8 cellular contexts compared by ENCODE assay signal in the genomic region with DNA sequence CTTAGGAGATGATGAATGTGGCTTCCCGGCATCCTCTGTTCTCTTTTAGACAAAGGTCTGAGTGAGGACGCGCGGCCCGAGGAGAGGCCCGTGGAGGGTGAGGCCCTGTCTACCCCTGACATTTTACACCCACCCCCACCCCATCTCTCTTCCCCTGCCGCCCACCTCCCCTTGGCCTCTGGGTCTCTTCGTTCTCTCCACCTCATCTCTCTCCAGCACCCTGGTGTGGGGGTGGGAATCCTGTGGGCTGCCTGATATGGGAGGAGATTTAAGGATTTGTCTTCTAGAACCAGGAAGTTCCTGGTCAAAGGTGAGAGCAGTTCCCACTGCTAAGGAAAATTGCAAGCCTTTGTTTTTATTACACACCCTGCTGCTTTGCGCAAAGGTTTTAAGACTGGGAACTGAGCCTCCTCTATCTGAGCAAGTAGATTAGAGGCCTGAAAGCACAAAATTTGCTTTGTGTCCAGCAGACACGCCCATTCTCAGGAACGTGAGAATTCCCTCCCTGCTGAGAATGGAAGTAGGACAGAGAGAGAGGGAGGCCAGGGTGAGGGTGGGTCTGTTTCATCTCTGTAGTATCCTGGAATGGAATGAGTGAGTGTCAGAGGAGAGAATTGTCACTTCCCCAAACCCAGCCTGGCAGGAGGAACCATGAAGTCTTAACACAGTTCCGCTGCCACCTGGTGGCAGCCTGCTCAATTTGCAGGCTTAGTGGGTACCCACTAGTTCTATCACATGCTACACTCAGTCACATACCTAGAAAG.
DNase-seq lines count a peak whose midpoint lies in the region; ATAC-seq and TF ChIP-seq lines count a peak whose summit lies in the region.

No MANE protein-coding gene starts in this region.

- ATAC-seq in Panc1 (peak; percentile 87), HG03432 (IDR thresholded peaks at IDR 0.05; ENCODE audit: unreplicated experiment) (no peak), GM21390 (IDR thresholded peaks at IDR 0.05; ENCODE audit: unreplicated experiment) (no peak)
- no peak for ATAC-seq in effector memory CD8-positive, alpha-beta T cell (replicated peaks)

- POLR2A ChIA-PET in HEK293 (lab: Yijun Ruan, JAX) (no interaction called here), Panc1 (lab: Charles Lee) (no interaction called here)

- H3K36me3 ChIP-seq in HEK293 (ENCODE audit: control insufficient read depth in 2 of 2, insufficient read depth in 1 of 2, low read length in 2 of 2) (peaks cover 16 to 35% of the 10 kb centered on the region in 2 experiments; a peak in 2 of 3 replicates), Panc1 (ENCODE audit: control insufficient read depth, insufficient read depth, low read length) (no peaks in the 10 kb centered on the region), neural cell (ENCODE audit: insufficient read depth, low read length) (no peaks in the 10 kb centered on the region)

- H3K4me1 Mint-ChIP-seq in effector memory CD8-positive, alpha-beta T cell (ENCODE audit: low read depth in 2 of 2): no peaks in the 10 kb centered on the region

- in situ Hi-C loops in Panc1 (cut with HindIII; ENCODE audit: low pct_unique_long_range_greater_than_20kb, low sequenced_read_pairs): no loop called here

- no peak for TF ChIP-seq RAD21 in neural cell (conservative IDR thresholded peaks at IDR 0.05)

- H3K27me3 Mint-ChIP-seq in effector memory CD8-positive, alpha-beta T cell: no peaks in the 10 kb centered on the region

- DNase-seq in COLO668 (lab: John Stamatoyannopoulos, UW; ENCODE audit: unreplicated experiment) (peak; percentile 72), Panc1 (ENCODE audit: low read depth, low spot score) (peak; percentile 17), dermis microvascular lymphatic vessel endothelial cell (ENCODE audit: low read depth in 2 of 2) (peak; percentile 15 to 53)
- DNase-seq in effector memory CD8-positive, alpha-beta T cell: no peak

- H2AFZ ChIP-seq in neural cell (ENCODE audit: low read depth, low read length): no peak overlapping the region

- H3K27ac Mint-ChIP-seq in effector memory CD8-positive, alpha-beta T cell: no peak overlapping the region

- H3K36me3 Mint-ChIP-seq in effector memory CD8-positive, alpha-beta T cell (ENCODE audit: insufficient read depth): peaks cover 6% of the 10 kb centered on the region

- H3F3A ChIP-seq in neural cell (ENCODE audit: insufficient read depth, low read length, poor library complexity, severe bottlenecking): no peaks in the 10 kb centered on the region

- no peak for TF ChIP-seq EP300 in neural cell (conservative IDR thresholded peaks at IDR 0.05; ENCODE audit: poor library complexity, severe bottlenecking)

- no TSS peak for BruUV-seq in Panc1 (replicated peaks; lab: Mats Ljungman, UMichigan)

- no peaks in the 10 kb centered on the region for H3K9me2 ChIP-seq in neural cell (ENCODE audit: insufficient read depth, low read length)

- H3K4me3 Mint-ChIP-seq in effector memory CD8-positive, alpha-beta T cell: no peak overlapping the region

- H3K9me3 ChIP-seq in HEK293 (ENCODE audit: control insufficient read depth, insufficient read depth, low read depth, low read length) (no peaks in the 10 kb centered on the region), Panc1 (ENCODE audit: control insufficient read depth, insufficient read depth, low read depth, low read length) (no peaks in the 10 kb centered on the region), neural cell (ENCODE audit: low read length) (no peaks in the 10 kb centered on the region)

- H3K4me2 ChIP-seq in neural cell (ENCODE audit: low read length): no peak overlapping the region

- no peaks in the 10 kb centered on the region for H4K20me1 ChIP-seq in neural cell (ENCODE audit: insufficient read depth)

- H3K4me3 ChIP-seq in HEK293 (ENCODE audit: low read depth, low read length) (no peak overlapping the region), Panc1 (ENCODE audit: low read depth in 2 of 2, low read length in 2 of 2) (no peak overlapping the region), neural cell (ENCODE audit: low read length) (no peak overlapping the region)

- no peak overlapping the region for H3K9ac ChIP-seq in neural cell (ENCODE audit: low read length)

- no peaks in the 10 kb centered on the region for H3K9me3 Mint-ChIP-seq in effector memory CD8-positive, alpha-beta T cell

- no peaks in the 10 kb centered on the region for H3K4me1 ChIP-seq in HEK293 (ENCODE audit: control insufficient read depth, insufficient read depth, low read length)
- H3K4me1 ChIP-seq in Panc1 (ENCODE audit: control insufficient read depth, insufficient read depth, low read length): no peaks in the 10 kb centered on the region

- no peaks in the 10 kb centered on the region for H3K79me2 ChIP-seq in neural cell (replicated peaks; ENCODE audit: insufficient read depth, low read length)

- H3K27me3 ChIP-seq in Panc1 (ENCODE audit: control insufficient read depth, insufficient read depth, low read length): no peaks in the 10 kb centered on the region
- H3K27me3 ChIP-seq in neural cell (ENCODE audit: insufficient read depth, low read depth, low read length): no peaks in the 10 kb centered on the region

- TF ChIP-seq CTCF in HEK293 (tag by site-specific recombination; IDR thresholded peaks at IDR 0.05): no peak
- TF ChIP-seq CTCF in Panc1 (IDR thresholded peaks at IDR 0.05): peak; percentile 83; the same call in 1 of the 2 replicates
- TF ChIP-seq CTCF in neural cell (IDR thresholded peaks at IDR 0.05; ENCODE audit: poor library complexity, severe bottlenecking): peak; percentile 51

- CTCF ChIA-PET in HEK293 (lab: Yijun Ruan, JAX): interaction anchor here (0.6 to 1.3 kb wide), 3 partner anchors 86 to 127 kb away, joined by 3 read pairs; no protein-coding TSS in a partner anchor
- CTCF ChIA-PET in Panc1 (lab: Charles Lee): no interaction called here

- intact Hi-C loops in Panc1 (cut with micrococcal nuclease; ENCODE audit: unreplicated experiment): loop anchor here (2.0 kb wide), 1 partner anchor 128 kb away; no protein-coding TSS in a partner anchor

- H3K27ac ChIP-seq in HEK293 (ENCODE audit: extremely low read depth, low read depth, low read length): no peak overlapping the region
- H3K27ac ChIP-seq in Panc1 (ENCODE audit: low read length): no peak overlapping the region
- no peak overlapping the region for H3K27ac ChIP-seq in neural cell (ENCODE audit: low read length)

TF ChIP-seq in HEK293, 187 proteins besides CTCF, POLR2A, EP300 and RAD21:
- TF ChIP-seq EGR2 (tag by site-specific recombination; IDR thresholded peaks at IDR 0.05; ENCODE audit: low read depth) (peak; percentile 50; the same call in 1 of the 2 replicates), ZNF664 (tag by site-specific recombination; IDR thresholded peaks at IDR 0.05) (no peak), ZFHX2 (tag by site-specific recombination; conservative IDR thresholded peaks at IDR 0.05) (0 out of 2 replicates have a peak, but pooled peaks have one; percentile 23)

TF ChIP-seq in neural cell, 6 proteins besides CTCF, POLR2A, EP300 and RAD21:
- TF ChIP-seq SMC3 (conservative IDR thresholded peaks at IDR 0.05; ENCODE audit: poor library complexity) (peak; percentile 41), MXI1 (conservative IDR thresholded peaks at IDR 0.05; ENCODE audit: poor library complexity, severe bottlenecking) (no peak)
- TF ChIP-seq, protein P1, sequence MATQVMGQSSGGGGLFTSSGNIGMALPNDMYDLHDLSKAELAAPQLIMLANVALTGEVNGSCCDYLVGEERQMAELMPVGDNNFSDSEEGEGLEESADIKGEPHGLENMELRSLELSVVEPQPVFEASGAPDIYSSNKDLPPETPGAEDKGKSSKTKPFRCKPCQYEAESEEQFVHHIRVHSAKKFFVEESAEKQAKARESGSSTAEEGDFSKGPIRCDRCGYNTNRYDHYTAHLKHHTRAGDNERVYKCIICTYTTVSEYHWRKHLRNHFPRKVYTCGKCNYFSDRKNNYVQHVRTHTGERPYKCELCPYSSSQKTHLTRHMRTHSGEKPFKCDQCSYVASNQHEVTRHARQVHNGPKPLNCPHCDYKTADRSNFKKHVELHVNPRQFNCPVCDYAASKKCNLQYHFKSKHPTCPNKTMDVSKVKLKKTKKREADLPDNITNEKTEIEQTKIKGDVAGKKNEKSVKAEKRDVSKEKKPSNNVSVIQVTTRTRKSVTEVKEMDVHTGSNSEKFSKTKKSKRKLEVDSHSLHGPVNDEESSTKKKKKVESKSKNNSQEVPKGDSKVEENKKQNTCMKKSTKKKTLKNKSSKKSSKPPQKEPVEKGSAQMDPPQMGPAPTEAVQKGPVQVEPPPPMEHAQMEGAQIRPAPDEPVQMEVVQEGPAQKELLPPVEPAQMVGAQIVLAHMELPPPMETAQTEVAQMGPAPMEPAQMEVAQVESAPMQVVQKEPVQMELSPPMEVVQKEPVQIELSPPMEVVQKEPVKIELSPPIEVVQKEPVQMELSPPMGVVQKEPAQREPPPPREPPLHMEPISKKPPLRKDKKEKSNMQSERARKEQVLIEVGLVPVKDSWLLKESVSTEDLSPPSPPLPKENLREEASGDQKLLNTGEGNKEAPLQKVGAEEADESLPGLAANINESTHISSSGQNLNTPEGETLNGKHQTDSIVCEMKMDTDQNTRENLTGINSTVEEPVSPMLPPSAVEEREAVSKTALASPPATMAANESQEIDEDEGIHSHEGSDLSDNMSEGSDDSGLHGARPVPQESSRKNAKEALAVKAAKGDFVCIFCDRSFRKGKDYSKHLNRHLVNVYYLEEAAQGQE (IDR thresholded peaks at IDR 0.05; ENCODE audit: borderline replicate concordance): no peak

Comparison
In these comparisons a context has a peak if more than half of its experiments do, and no peak if none do; other contexts are left out.
1. DNase-seq: peak in COLO668 (single experiment), Panc1 (single experiment) and dermis microvascular lymphatic vessel endothelial cell (2 of 2); none in effector memory CD8-positive, alpha-beta T cell (0 of 3).